ENCODE assay signal across 22 cellular contexts in genomic region chr18:62071071-62071470, GRCh38.
"Had no signal": no experiment of that assay in that cellular context is flagged by ENCODE, and none has a peak within 500 bp of the region (broad histone marks: within the 10 kb centered on the region; RNA-seq: fewer than 3 reads in every experiment).

No MANE protein-coding gene starts in this region.

- H3K9me3 Mint-ChIP-seq: effector memory CD8-positive, alpha-beta T cell; natural killer cell treated with Interleukin-12 subunit alpha and Interleukin-12 subunit beta and Interleukin-15 and Interleukin-18, amount 100 ng/mL, for 72 hours; stimulated activated effector memory CD8-positive, alpha-beta T cell treated with anti-CD3 and anti-CD28 coated beads, Interleukin-12 subunit alpha, Interleukin-12 subunit beta, amount 100 ng/mL, for 72 hours had no signal

- H3K4me1 Mint-ChIP-seq: memory B cell; naive B cell; stimulated activated effector memory CD8-positive, alpha-beta T cell treated with anti-CD3 and anti-CD28 coated beads, Interleukin-12 subunit alpha, Interleukin-12 subunit beta, amount 100 ng/mL, for 72 hours had no signal

- H3K36me3 Mint-ChIP-seq: stimulated activated effector memory CD8-positive, alpha-beta T cell treated with anti-CD3 and anti-CD28 coated beads, Interleukin-12 subunit alpha, Interleukin-12 subunit beta, amount 100 ng/mL, for 72 hours had no signal

- H3K27ac Mint-ChIP-seq: effector memory CD8-positive, alpha-beta T cell; memory B cell; naive B cell; natural killer cell treated with Interleukin-12 subunit alpha and Interleukin-12 subunit beta and Interleukin-15 and Interleukin-18, amount 100 ng/mL, for 72 hours; stimulated activated effector memory CD8-positive, alpha-beta T cell treated with anti-CD3 and anti-CD28 coated beads, Interleukin-12 subunit alpha, Interleukin-12 subunit beta, amount 100 ng/mL, for 72 hours had no signal

- H3K27me3 Mint-ChIP-seq: effector memory CD8-positive, alpha-beta T cell; memory B cell; naive B cell; natural killer cell treated with Interleukin-12 subunit alpha and Interleukin-12 subunit beta and Interleukin-15 and Interleukin-18, amount 100 ng/mL, for 72 hours had no signal

- H3K4me3 Mint-ChIP-seq: effector memory CD8-positive, alpha-beta T cell; memory B cell; naive B cell; natural killer cell treated with Interleukin-12 subunit alpha and Interleukin-12 subunit beta and Interleukin-15 and Interleukin-18, amount 100 ng/mL, for 72 hours; stimulated activated effector memory CD8-positive, alpha-beta T cell treated with anti-CD3 and anti-CD28 coated beads, Interleukin-12 subunit alpha, Interleukin-12 subunit beta, amount 100 ng/mL, for 72 hours had no signal

- ATAC-seq: effector memory CD8-positive, alpha-beta T cell; left lobe of liver; mucosa of descending colon; natural killer cell treated with Interleukin-12 subunit alpha and Interleukin-12 subunit beta and Interleukin-15 and Interleukin-18, amount 100 ng/mL, for 72 hours; psoas muscle; right cardiac atrium; stimulated activated effector memory CD8-positive, alpha-beta T cell treated with anti-CD3 and anti-CD28 coated beads, Interleukin-12 subunit alpha, Interleukin-12 subunit beta, amount 100 ng/mL, for 72 hours had no signal

- DNase-seq: cortex of kidney; effector memory CD8-positive, alpha-beta T cell; erythroblast; esophagus squamous epithelium; head of caudate nucleus; kidney; mucosa of descending colon; naive B cell; nucleus accumbens; posterior cingulate gyrus; psoas muscle; right cardiac atrium; sigmoid colon; stimulated activated CD4-positive, alpha-beta T cell treated with anti-CD3 and anti-CD28 coated beads, Interleukin-2, amount 100 ng/mL, for 24 hours; stimulated activated CD4-positive, alpha-beta T cell treated with anti-CD3 and anti-CD28 coated beads, Interleukin-4, amount 100 ng/mL, for 24 hours; stimulated activated naive CD4-positive, alpha-beta T cell treated with Interleukin-2 at 50 U/mL for 16 hours; stomach; thyroid gland had no signal
